ENCODE assay signal across 26 cellular contexts in the genomic region with DNA sequence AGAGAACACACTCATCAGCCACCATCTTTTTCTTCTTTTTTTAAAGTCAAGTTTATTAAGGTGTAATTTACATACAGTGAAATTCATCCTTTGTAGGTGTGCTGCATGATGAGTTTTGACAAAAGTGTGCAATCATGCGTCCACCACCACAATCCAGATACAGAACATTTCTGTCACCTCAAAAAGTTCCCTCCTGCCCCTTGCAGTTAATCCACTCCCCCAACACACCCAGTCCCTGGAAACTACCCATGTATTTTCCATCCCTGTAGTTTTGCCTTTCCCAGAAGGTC. TPM values are rescaled to one million over a fixed set of nuclear protein-coding genes. Genes with fewer than 3 reads are reported as not detected.
"Had no signal": no experiment of that assay in that cellular context is flagged by ENCODE, and none has a peak within 500 bp of the region (broad histone marks: within the 10 kb centered on the region; RNA-seq: fewer than 3 reads in every experiment).

No MANE protein-coding gene starts in this region.

- H3K9me3 ChIP-seq: colonic mucosa, neutrophil, pancreas, testis had no signal

- H3K4me3 ChIP-seq: colonic mucosa, gastroesophageal sphincter, left ventricle myocardium inferior, lower lobe of right lung, pancreas, right lobe of liver, testis, tibial artery had no signal

- ATAC-seq: esophagus mucosa; gastroesophageal sphincter; left colon; lower lobe of right lung; naive thymus-derived CD8-positive, alpha-beta T cell; pancreas; right lobe of liver had no signal

- DNase-seq: colonic mucosa; effector CD8-positive, alpha-beta T cell; endodermal cell; foreskin fibroblast; immature natural killer cell; islet precursor cell; kidney glomerular epithelial cell; left colon; left ventricle myocardium inferior; lower lobe of right lung; naive thymus-derived CD8-positive, alpha-beta T cell; pancreas; right lobe of liver; small intestine; stimulated activated CD4-positive, alpha-beta T cell treated with anti-CD3 and anti-CD28 coated beads, Interleukin-15, amount 100 ng/mL, for 24 hours; stimulated activated CD4-positive, alpha-beta T cell treated with anti-CD3 and anti-CD28 coated beads, Interleukin-2, amount 100 ng/mL, for 48 hours; stimulated activated naive CD4-positive, alpha-beta T cell treated with Interleukin-2 at 50 U/mL for 16 hours; testis; tibial artery had no signal

- H3K36me3 Mint-ChIP-seq: immature natural killer cell, type B pancreatic cell had no signal

- H3K9me3 Mint-ChIP-seq: dendritic cell treated with granulocyte-macrophage colony-stimulating factor and Interleukin-4, amounts not matched to agents 40 ng/mL and 50 ng/mL, for 4 days; type B pancreatic cell had no signal

- H3K27ac Mint-ChIP-seq: dendritic cell treated with granulocyte-macrophage colony-stimulating factor and Interleukin-4, amounts not matched to agents 40 ng/mL and 50 ng/mL, for 4 days; endodermal cell; immature natural killer cell; naive thymus-derived CD8-positive, alpha-beta T cell; progenitor cell of endocrine pancreas; type B pancreatic cell had no signal

- H3K36me3 ChIP-seq: colonic mucosa, gastroesophageal sphincter, left ventricle myocardium inferior, lower lobe of right lung, neutrophil, pancreas, right lobe of liver, tibial artery had no signal

- H3K27ac ChIP-seq: colonic mucosa, epithelial cell of prostate, gastroesophageal sphincter, left ventricle myocardium inferior, lower lobe of right lung, neutrophil, pancreas, right lobe of liver, testis, tibial artery had no signal

- H3K27me3 ChIP-seq: colonic mucosa, pancreas, right lobe of liver, testis had no signal

- H3K4me1 Mint-ChIP-seq: immature natural killer cell had no signal

- H3K4me1 ChIP-seq: colonic mucosa, gastroesophageal sphincter, left ventricle myocardium inferior, lower lobe of right lung, pancreas, right lobe of liver, testis, tibial artery had no signal

- H3K4me3 Mint-ChIP-seq: dendritic cell treated with granulocyte-macrophage colony-stimulating factor and Interleukin-4, amounts not matched to agents 40 ng/mL and 50 ng/mL, for 4 days; endodermal cell; immature natural killer cell; naive thymus-derived CD8-positive, alpha-beta T cell; type B pancreatic cell had no signal

RNA-seq across cellular contexts. Expression of a gene that starts 8.0 kb away (rescaled TPM):
- total RNA-seq: naive thymus-derived CD8-positive, alpha-beta T cell had no signal
